ENCODE assay signal across 11 cellular contexts in the genomic region with DNA sequence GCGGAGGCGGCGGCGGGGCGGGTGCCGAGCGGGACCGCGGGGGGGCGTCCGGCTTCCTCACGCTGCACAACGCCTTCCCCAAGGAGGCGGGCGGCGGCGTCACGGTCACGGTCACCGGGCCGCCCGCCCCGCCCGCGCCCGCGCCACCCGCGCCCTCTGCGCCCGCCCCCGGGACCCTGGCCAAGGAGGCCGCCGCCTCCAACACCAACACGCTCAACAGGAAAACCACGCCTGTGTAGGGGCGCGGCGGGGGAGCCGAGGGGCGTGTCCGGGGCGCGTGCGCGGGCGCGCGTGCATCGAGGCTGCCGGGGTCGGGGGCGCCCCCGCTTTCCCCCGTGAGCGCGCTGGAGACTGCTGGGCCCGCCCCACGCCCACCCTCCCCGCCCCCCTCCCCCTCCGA. TPM values are rescaled to one million over a fixed set of nuclear protein-coding genes. Genes with fewer than 3 reads are reported as not detected.
DNase-seq lines count a peak whose midpoint lies in the region; ATAC-seq and TF ChIP-seq lines count a peak whose summit lies in the region.
"Had no signal": no experiment of that assay in that cellular context is flagged by ENCODE, and none has a peak within 500 bp of the region (broad histone marks: within the 10 kb centered on the region; RNA-seq: fewer than 3 reads in every experiment).

No MANE protein-coding gene starts in this region.

- no peak for TF ChIP-seq POLR2A in body of pancreas (IDR thresholded peaks at IDR 0.05)

- ATAC-seq in body of pancreas: no peak
- peak; percentile 41 for ATAC-seq in left lobe of liver
- no peak for ATAC-seq in GM21619 (IDR thresholded peaks at IDR 0.05; ENCODE audit: unreplicated experiment)
- ATAC-seq in GM19463 (IDR thresholded peaks at IDR 0.05; ENCODE audit: unreplicated experiment): no peak
- ATAC-seq in GM18861 (IDR thresholded peaks at IDR 0.05; ENCODE audit: unreplicated experiment): no peak

- H3K9me3 ChIP-seq in AG04450 (ENCODE audit: control insufficient read depth, insufficient read depth, low read length) (peaks cover 6% of the 10 kb centered on the region; the same call in 1 of the 2 replicates), body of pancreas (no peaks in the 10 kb centered on the region)

- H3K36me3 ChIP-seq in body of pancreas (replicated peaks in 1 of 2; ENCODE audit: insufficient read depth in 1 of 2, low read depth in 2 of 2): no peaks in the 10 kb centered on the region

- H3K27ac ChIP-seq in AG04450 (ENCODE audit: low read depth, low read length) (no peak overlapping the region), body of pancreas (no peak overlapping the region)

- DNase-seq in AG04450 (ENCODE audit: low read depth, low spot score) (no peak), H4 (ENCODE audit: low spot score) (peak; percentile 59), body of pancreas (peak in 3 of 4 donors; percentile 16 to 30 (median 23)), left lobe of liver (ENCODE audit: low spot score) (no peak)
- DNase-seq in activated effector memory CD4-positive, alpha-beta T cell treated with Interleukin-2 at 50 U/mL for 16 hours: no peak
- DNase-seq: activated CD4-positive, alpha-beta memory T cell treated with anti-CD3 and anti-CD28 coated beads for 36 hours; DMS53; OCI-M1 had no signal

- H3K27me3 ChIP-seq in AG04450 (ENCODE audit: control insufficient read depth, insufficient read depth, low read length): no peaks in the 10 kb centered on the region
- H3K27me3 ChIP-seq in body of pancreas: peaks cover 0 to 32% of the 10 kb centered on the region in 2 donors

- peak overlapping the region; percentile 4; the same call in 1 of the 2 replicates for H3K4me3 ChIP-seq in AG04450 (ENCODE audit: low read depth, low read length)
- no peak overlapping the region for H3K4me3 ChIP-seq in body of pancreas

- intact Hi-C loops in body of pancreas (cut with DNase I): no loop called here

- TF ChIP-seq CTCF in AG04450 (IDR thresholded peaks at IDR 0.05; ENCODE audit: low read depth, low read length) (no peak), body of pancreas (IDR thresholded peaks at IDR 0.05) (no peak)

- POLR2A ChIA-PET in AG04450 (lab: Yijun Ruan, JAX): no interaction called here

- peaks cover 21% of the 10 kb centered on the region for H3K4me1 ChIP-seq in body of pancreas

- WGBS in body of pancreas, 2 donors: 1% methylated on average over 24 of the region's 61 CpGs; no CpG with 5 or more reads in 1 of the 2 donors

- CTCF ChIA-PET in AG04450 (lab: Charles Lee): interaction anchor here (3.1 kb wide), 1 partner anchor 41 kb away, joined by 12 read pairs; no protein-coding TSS in a partner anchor

RNA-seq across cellular contexts. Expression of a gene that starts 8.8 kb away (rescaled TPM):
- 0.17 and 0.19 TPM in 2 replicates for polyA plus RNA-seq in AG04450 (2011; rRNA removed)
- polyA minus RNA-seq in AG04450 (2011; rRNA and poly(A)+ RNA removed): not detected in 2 replicates
- 0.46 and 1.4 TPM in 2 replicates for total RNA-seq in H4 (2014; rRNA removed; shearing (Covaris generic))
- total RNA-seq in body of pancreas: not detected
- not detected for total RNA-seq in left lobe of liver
- total RNA-seq: activated CD4-positive, alpha-beta memory T cell treated with anti-CD3 and anti-CD28 coated beads for 36 hours had no signal

RNA-seq across cellular contexts. Expression of a gene that starts 19.9 kb away (rescaled TPM):
- polyA plus RNA-seq in AG04450 (2011; rRNA removed): 0.33 and 0.52 TPM in 2 replicates
- polyA minus RNA-seq in AG04450 (2011; rRNA and poly(A)+ RNA removed): 0.32 and 0.61 TPM in 2 replicates
- total RNA-seq in H4 (2014; rRNA removed; shearing (Covaris generic)): 0.04 and 0.14 TPM in 2 replicates
- total RNA-seq in body of pancreas: not detected
- total RNA-seq in left lobe of liver: not detected

Comparison
In these comparisons a context has a peak if more than half of its experiments do, and no peak if none do; other contexts are left out.
1. DNase-seq: peak in H4 (single experiment) and body of pancreas (3 of 4); none in AG04450 (single experiment), left lobe of liver (single experiment) and activated effector memory CD4-positive, alpha-beta T cell treated with Interleukin-2 at 50 U/mL for 16 hours (single experiment).